8 cellular contexts compared by ENCODE assay signal in the genomic region with DNA sequence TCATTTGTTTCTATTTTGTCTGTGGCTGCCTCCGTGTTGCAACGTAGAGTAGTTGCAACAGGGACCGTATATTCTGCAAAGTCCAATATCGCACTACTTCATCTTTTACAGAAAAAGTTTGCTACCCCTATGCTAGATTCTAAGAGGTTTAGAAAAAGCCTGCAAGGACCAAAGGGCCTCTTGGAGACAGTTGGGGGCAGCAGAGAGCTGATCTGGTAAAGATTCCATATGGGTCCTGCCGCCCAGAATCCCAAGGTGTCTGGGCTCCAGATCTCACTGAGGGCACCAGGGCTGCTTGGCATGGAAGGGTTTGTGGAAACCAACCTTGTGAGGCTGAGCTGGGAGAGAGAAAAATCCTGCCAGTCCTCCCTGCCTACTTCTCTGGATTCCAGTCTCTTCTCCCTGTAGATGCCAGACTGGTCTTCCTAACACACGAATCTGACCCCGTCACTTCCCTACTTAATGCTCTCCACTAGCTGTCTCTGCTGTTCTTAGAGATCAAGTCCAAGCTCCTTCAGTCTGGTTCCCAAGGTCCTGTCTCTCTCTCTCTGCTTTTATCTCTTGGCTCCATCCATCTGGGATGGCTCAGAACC.
A peak's percentile ranks its signal among the peaks of the same experiment; 100 is the strongest.
DNase-seq lines count a peak whose midpoint lies in the region; ATAC-seq, FAIRE-seq and TF ChIP-seq lines count a peak whose summit lies in the region.

No MANE protein-coding gene starts in this region.

- ATAC-seq in HepG2 (peak; percentile 85), GM18909 (IDR thresholded peaks at IDR 0.05; ENCODE audit: poor library complexity, unreplicated experiment) (no peak), GM19463 (IDR thresholded peaks at IDR 0.05; ENCODE audit: unreplicated experiment) (no peak)

- H3K9ac ChIP-seq in adipocyte (ENCODE audit: low read length) (no peak overlapping the region), HepG2 (ENCODE audit: insufficient read depth, low read depth, low read length) (no peak overlapping the region)

- H3K4me2 ChIP-seq in HepG2 (ENCODE audit: low read depth, low read length) = no peak overlapping the region

- POLR2A ChIA-PET in HepG2 (lab: Yijun Ruan, JAX) = no interaction called here

- TF ChIP-seq POLR2A in HepG2 (IDR thresholded peaks at IDR 0.05; ENCODE audit: insufficient read depth in 1 of 2, low read depth in 2 of 2, low read length in 2 of 2) = no peak

- CTCF ChIA-PET in HepG2 (lab: Yijun Ruan, JAX; ENCODE audit: low intra/inter-chr PET ratio, low total read pairs) = interaction anchor here (0.7 to 1.8 kb wide), 4 partner anchors 49 to 385 kb away, joined by 3 to 12 read pairs (median 6); no protein-coding TSS in a partner anchor

- H3K4me1 ChIP-seq in left ventricle myocardium inferior (no peaks in the 10 kb centered on the region), adipocyte (ENCODE audit: control insufficient read depth, insufficient read depth, low read length) (no peaks in the 10 kb centered on the region), HepG2 (ENCODE audit: insufficient read depth, low read length) (no peaks in the 10 kb centered on the region)

- H2AFZ ChIP-seq in HepG2 (ENCODE audit: low read length) = no peak overlapping the region

- no TSS peak for BruUV-seq in HepG2 (replicated peaks; lab: Mats Ljungman, UMichigan)

- TF ChIP-seq CTCF in left ventricle myocardium inferior (IDR thresholded peaks at IDR 0.05; ENCODE audit: borderline replicate concordance) (peak; percentile 42), HepG2 (CRISPR knock-in tag; IDR thresholded peaks at IDR 0.05) (peak; percentile 61)

- TF ChIP-seq RAD21 in HepG2 (CRISPR knock-in tag; IDR thresholded peaks at IDR 0.05) = peak; percentile 63

- WGBS in HepG2 (ENCODE audit: low lambda C conversion rate) = 22% methylated on average over 7 of the region's 7 CpGs

- intact Hi-C loops in left ventricle myocardium inferior (cut with micrococcal nuclease) (no loop called here), cardiac septum (cut with DNase I) (no loop called here), HepG2 (cut with micrococcal nuclease; ENCODE audit: unreplicated experiment) (loop anchor here (1.0 to 2.0 kb wide), 3 partner anchors 49 to 75 kb away; no protein-coding TSS in a partner anchor)

- no peaks in the 10 kb centered on the region for H3K79me2 ChIP-seq in HepG2 (ENCODE audit: insufficient read depth, low read length)

- H3K27ac ChIP-seq in left ventricle myocardium inferior (replicated peaks) = no peak overlapping the region
- no peak overlapping the region for H3K27ac ChIP-seq in HepG2 (ENCODE audit: extremely low read length, insufficient read depth, low read length)

- FAIRE-seq in HepG2 (lab: Jason Lieb, UNC) = no peak

- H3K27me3 ChIP-seq in left ventricle myocardium inferior (ENCODE audit: low read depth) = peaks cover 96% of the 10 kb centered on the region
- peaks cover 66% of the 10 kb centered on the region for H3K27me3 ChIP-seq in adipocyte (replicated peaks; ENCODE audit: control insufficient read depth, insufficient read depth, low read length)
- H3K27me3 ChIP-seq in HepG2 (ENCODE audit: control insufficient read depth in 1 of 2, insufficient read depth in 2 of 2, low read length in 2 of 2) = peaks cover 3 to 55% of the 10 kb centered on the region in 2 experiments; a peak in 4 of 5 replicates

- H3K36me3 ChIP-seq in left ventricle myocardium inferior (no peaks in the 10 kb centered on the region), adipocyte (ENCODE audit: control insufficient read depth, insufficient read depth, low read length, severe bottlenecking) (no peaks in the 10 kb centered on the region), HepG2 (replicated peaks in 1 of 2; ENCODE audit: control insufficient read depth in 1 of 2, insufficient read depth in 2 of 2, low read length in 2 of 2) (no peaks in the 10 kb centered on the region)

- H3K4me3 ChIP-seq in left ventricle myocardium inferior (no peak overlapping the region), adipocyte (ENCODE audit: low read length) (no peak overlapping the region), HepG2 (replicated peaks in 1 of 3; ENCODE audit: insufficient read depth in 1 of 3, low read depth in 2 of 3, low read length in 3 of 3) (no peak overlapping the region)

- no peaks in the 10 kb centered on the region for H4K20me1 ChIP-seq in HepG2 (ENCODE audit: insufficient read depth, low read length)

- TF ChIP-seq EP300 in HepG2 (IDR thresholded peaks at IDR 0.05; ENCODE audit: low read depth in 2 of 2, low read length in 2 of 2) (no peak), HepG2 (CRISPR knock-in tag; IDR thresholded peaks at IDR 0.05; ENCODE audit: borderline replicate concordance) (no peak)

- DNase-seq in left ventricle myocardium inferior (no peak), cardiac septum (ENCODE audit: low spot score) (no peak), NCI-H128 (lab: John Stamatoyannopoulos, UW; ENCODE audit: unreplicated experiment) (peak; percentile 8), adipocyte (ENCODE audit: low read depth) (peak; percentile 36), HepG2 (ENCODE audit: low spot score) (peak; percentile 39), cortex of kidney (lab: John Stamatoyannopoulos, UW) (no peak)

- H3K9me3 ChIP-seq in left ventricle myocardium inferior (replicated peaks) (no peaks in the 10 kb centered on the region), adipocyte (ENCODE audit: control insufficient read depth, low read length) (peaks cover under 1% of the 10 kb centered on the region), HepG2 (ENCODE audit: low read length) (no peaks in the 10 kb centered on the region)

- in situ Hi-C loops in HepG2 (cut with HindIII; ENCODE audit: extremely low pct_ligation_motif_present, low pct_unique_long_range_greater_than_20kb) = no loop called here

TF ChIP-seq in HepG2, 621 proteins besides CTCF, POLR2A, EP300 and RAD21:
- TF ChIP-seq HNF4G (IDR thresholded peaks at IDR 0.05; ENCODE audit: borderline replicate concordance, low read depth, low read length) = no peak
- no peak for TF ChIP-seq HNF4G (CRISPR knock-in tag; IDR thresholded peaks at IDR 0.05; ENCODE audit: borderline replicate concordance, low read depth)
- no peak for TF ChIP-seq SIN3A (IDR thresholded peaks at IDR 0.05; ENCODE audit: borderline replicate concordance, low read depth, low read length)
- TF ChIP-seq, protein P1, sequence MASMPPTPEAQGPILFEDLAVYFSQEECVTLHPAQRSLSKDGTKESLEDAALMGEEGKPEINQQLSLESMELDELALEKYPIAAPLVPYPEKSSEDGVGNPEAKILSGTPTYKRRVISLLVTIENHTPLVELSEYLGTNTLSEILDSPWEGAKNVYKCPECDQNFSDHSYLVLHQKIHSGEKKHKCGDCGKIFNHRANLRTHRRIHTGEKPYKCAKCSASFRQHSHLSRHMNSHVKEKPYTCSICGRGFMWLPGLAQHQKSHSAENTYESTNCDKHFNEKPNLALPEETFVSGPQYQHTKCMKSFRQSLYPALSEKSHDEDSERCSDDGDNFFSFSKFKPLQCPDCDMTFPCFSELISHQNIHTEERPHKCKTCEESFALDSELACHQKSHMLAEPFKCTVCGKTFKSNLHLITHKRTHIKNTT (CRISPR knock-in tag; IDR thresholded peaks at IDR 0.05) = no peak
- no peak for TF ChIP-seq HNRNPUL1 (IDR thresholded peaks at IDR 0.05; ENCODE audit: low read depth, low read length)
- no peak for TF ChIP-seq ZNF30 (CRISPR knock-in tag; IDR thresholded peaks at IDR 0.05)
- no peak for TF ChIP-seq ZNF563 (CRISPR knock-in tag; IDR thresholded peaks at IDR 0.05)
- TF ChIP-seq ZNF382 (CRISPR knock-in tag; IDR thresholded peaks at IDR 0.05; ENCODE audit: borderline replicate concordance) = no peak
- no peak for TF ChIP-seq ZNF17 (CRISPR knock-in tag; IDR thresholded peaks at IDR 0.05)
- TF ChIP-seq FOXO1 (CRISPR knock-in tag; IDR thresholded peaks at IDR 0.05) = no peak
- no peak for TF ChIP-seq TBL1XR1 (IDR thresholded peaks at IDR 0.05; ENCODE audit: borderline replicate concordance, low read length, partially characterized antibody)
- no peak for TF ChIP-seq ARNTL (CRISPR knock-in tag; IDR thresholded peaks at IDR 0.05)
- no peak for TF ChIP-seq SOX5 (CRISPR knock-in tag; IDR thresholded peaks at IDR 0.05; ENCODE audit: borderline replicate concordance)
- TF ChIP-seq SMC3 (IDR thresholded peaks at IDR 0.05; ENCODE audit: low read length) = peak; percentile 61; the same call in 1 of the 2 replicates
- TF ChIP-seq STAG1 (CRISPR knock-in tag; IDR thresholded peaks at IDR 0.05) = peak; percentile 74
TF ChIP-seq in HepG2: peak in this region for 2.

Comparison
In these comparisons a context has a peak if more than half of its experiments do, and no peak if none do; other contexts are left out.
1. DNase-seq: peak in NCI-H128 (single experiment), adipocyte (single experiment) and HepG2 (single experiment); none in left ventricle myocardium inferior (single experiment), cardiac septum (single experiment) and cortex of kidney (single experiment).